In the genomic region with DNA sequence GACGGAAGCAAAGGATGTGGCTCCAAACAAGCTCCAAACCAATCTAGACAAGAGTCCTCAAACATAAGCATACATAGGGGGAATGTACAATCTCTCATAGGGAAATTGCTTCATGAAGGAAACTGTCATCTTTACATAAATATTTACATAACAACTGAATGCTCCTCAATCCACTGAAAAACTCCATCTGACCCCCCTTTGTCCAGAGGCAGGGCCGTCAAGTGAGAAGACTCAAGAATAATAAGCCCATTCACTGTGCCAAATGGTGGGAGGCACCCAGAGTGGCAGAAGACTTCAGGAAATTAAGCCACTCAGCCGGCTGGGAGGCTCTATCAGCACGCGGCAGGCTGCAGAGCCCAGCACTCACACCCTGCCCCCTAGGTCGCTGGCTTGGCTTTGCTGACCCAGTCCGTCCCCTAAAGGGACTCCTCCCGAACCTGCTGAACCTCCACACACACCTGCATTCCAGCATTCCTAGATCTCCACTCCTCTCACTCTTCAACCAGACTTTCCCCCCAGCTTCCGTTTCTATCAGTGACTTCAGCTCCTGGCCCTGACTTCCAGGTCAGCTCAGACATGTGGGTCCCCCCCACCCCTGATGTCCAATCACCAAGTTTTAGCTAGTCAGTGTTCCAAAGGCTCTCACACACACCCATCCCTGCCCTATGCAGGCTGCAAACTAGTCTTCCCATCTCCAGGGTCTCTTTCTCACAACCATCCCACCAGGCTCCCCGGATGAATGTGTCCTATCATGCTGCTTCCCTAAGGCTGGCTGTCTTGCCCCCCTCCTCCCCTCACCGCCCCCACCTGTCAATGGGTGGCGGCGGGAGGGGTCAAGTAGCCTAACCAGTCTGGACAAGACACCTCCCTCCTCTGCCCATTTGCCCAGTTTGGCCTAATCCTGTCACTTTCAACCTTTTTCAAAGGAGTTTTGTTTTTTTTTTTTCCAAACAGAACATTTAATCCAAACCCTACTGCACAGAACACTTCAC, we compare ENCODE assay signal across 1 cellular context.
TF ChIP-seq lines count a peak whose summit lies in the region.

No MANE protein-coding gene starts in this region.

TF ChIP-seq in GM23338, 12 proteins besides CTCF, POLR2A, EP300 and RAD21 (continued from another document):
- TF ChIP-seq, protein P1, sequence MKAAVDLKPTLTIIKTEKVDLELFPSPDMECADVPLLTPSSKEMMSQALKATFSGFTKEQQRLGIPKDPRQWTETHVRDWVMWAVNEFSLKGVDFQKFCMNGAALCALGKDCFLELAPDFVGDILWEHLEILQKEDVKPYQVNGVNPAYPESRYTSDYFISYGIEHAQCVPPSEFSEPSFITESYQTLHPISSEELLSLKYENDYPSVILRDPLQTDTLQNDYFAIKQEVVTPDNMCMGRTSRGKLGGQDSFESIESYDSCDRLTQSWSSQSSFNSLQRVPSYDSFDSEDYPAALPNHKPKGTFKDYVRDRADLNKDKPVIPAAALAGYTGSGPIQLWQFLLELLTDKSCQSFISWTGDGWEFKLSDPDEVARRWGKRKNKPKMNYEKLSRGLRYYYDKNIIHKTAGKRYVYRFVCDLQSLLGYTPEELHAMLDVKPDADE (IDR thresholded peaks at IDR 0.05), result no peak
